In the genomic region with DNA sequence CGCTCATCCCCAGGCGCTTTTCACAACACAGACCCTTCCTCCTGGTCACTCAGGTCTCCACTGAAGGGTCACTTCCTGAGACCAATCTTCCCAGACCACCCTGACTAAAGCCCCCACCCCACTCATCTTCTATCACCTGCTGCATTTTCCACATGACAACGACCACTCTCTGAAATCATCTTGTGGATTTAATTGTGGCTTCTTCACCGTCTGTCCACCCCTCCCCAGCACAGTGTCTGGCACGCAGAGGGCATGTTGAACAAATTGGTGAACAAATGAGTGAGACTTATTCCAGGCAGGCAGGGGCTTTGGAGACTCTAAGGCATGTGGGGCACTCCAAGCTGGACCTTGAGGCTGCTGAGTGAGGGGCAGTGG, we compare ENCODE assay signal across 1 cellular context.
TF ChIP-seq lines count a peak whose summit lies in the region.

No MANE protein-coding gene starts in this region.

TF ChIP-seq in SK-N-SH treated with all-trans-retinoic acid at 6 μM for 48 hours, 23 proteins besides CTCF, POLR2A, EP300 and RAD21 (continued from another document):
- TF ChIP-seq, protein P1, sequence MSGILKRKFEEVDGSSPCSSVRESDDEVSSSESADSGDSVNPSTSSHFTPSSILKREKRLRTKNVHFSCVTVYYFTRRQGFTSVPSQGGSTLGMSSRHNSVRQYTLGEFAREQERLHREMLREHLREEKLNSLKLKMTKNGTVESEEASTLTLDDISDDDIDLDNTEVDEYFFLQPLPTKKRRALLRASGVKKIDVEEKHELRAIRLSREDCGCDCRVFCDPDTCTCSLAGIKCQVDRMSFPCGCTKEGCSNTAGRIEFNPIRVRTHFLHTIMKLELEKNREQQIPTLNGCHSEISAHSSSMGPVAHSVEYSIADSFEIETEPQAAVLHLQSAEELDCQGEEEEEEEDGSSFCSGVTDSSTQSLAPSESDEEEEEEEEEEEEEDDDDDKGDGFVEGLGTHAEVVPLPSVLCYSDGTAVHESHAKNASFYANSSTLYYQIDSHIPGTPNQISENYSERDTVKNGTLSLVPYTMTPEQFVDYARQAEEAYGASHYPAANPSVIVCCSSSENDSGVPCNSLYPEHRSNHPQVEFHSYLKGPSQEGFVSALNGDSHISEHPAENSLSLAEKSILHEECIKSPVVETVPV (CRISPR knock-in tag; IDR thresholded peaks at IDR 0.05) = no peak
- TF ChIP-seq, protein P2, sequence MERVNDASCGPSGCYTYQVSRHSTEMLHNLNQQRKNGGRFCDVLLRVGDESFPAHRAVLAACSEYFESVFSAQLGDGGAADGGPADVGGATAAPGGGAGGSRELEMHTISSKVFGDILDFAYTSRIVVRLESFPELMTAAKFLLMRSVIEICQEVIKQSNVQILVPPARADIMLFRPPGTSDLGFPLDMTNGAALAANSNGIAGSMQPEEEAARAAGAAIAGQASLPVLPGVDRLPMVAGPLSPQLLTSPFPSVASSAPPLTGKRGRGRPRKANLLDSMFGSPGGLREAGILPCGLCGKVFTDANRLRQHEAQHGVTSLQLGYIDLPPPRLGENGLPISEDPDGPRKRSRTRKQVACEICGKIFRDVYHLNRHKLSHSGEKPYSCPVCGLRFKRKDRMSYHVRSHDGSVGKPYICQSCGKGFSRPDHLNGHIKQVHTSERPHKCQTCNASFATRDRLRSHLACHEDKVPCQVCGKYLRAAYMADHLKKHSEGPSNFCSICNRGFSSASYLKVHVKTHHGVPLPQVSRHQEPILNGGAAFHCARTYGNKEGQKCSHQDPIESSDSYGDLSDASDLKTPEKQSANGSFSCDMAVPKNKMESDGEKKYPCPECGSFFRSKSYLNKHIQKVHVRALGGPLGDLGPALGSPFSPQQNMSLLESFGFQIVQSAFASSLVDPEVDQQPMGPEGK (CRISPR knock-in tag; IDR thresholded peaks at IDR 0.05; ENCODE audit: borderline replicate concordance) = no peak
- TF ChIP-seq, protein P3, sequence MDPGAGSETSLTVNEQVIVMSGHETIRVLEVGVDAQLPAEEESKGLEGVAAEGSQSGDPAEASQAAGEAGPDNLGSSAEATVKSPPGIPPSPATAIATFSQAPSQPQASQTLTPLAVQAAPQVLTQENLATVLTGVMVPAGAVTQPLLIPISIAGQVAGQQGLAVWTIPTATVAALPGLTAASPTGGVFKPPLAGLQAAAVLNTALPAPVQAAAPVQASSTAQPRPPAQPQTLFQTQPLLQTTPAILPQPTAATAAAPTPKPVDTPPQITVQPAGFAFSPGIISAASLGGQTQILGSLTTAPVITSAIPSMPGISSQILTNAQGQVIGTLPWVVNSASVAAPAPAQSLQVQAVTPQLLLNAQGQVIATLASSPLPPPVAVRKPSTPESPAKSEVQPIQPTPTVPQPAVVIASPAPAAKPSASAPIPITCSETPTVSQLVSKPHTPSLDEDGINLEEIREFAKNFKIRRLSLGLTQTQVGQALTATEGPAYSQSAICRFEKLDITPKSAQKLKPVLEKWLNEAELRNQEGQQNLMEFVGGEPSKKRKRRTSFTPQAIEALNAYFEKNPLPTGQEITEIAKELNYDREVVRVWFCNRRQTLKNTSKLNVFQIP (CRISPR knock-in tag; IDR thresholded peaks at IDR 0.05; ENCODE audit: borderline replicate concordance, low read depth) = no peak
- TF ChIP-seq ESRRG (CRISPR knock-in tag; IDR thresholded peaks at IDR 0.05) (no peak), ZC3H10 (CRISPR knock-in tag; IDR thresholded peaks at IDR 0.05) (no peak), TOX (CRISPR knock-in tag; IDR thresholded peaks at IDR 0.05; ENCODE audit: borderline replicate concordance) (no peak), RARB (CRISPR knock-in tag; IDR thresholded peaks at IDR 0.05) (no peak)
- TF ChIP-seq, protein P4, sequence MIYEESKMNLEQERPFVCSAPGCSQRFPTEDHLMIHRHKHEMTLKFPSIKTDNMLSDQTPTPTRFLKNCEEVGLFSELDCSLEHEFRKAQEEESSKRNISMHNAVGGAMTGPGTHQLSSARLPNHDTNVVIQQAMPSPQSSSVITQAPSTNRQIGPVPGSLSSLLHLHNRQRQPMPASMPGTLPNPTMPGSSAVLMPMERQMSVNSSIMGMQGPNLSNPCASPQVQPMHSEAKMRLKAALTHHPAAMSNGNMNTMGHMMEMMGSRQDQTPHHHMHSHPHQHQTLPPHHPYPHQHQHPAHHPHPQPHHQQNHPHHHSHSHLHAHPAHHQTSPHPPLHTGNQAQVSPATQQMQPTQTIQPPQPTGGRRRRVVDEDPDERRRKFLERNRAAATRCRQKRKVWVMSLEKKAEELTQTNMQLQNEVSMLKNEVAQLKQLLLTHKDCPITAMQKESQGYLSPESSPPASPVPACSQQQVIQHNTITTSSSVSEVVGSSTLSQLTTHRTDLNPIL (CRISPR knock-in tag; IDR thresholded peaks at IDR 0.05; ENCODE audit: low read depth) = no peak
